ENCODE assay signal across 24 cellular contexts in the genomic region with DNA sequence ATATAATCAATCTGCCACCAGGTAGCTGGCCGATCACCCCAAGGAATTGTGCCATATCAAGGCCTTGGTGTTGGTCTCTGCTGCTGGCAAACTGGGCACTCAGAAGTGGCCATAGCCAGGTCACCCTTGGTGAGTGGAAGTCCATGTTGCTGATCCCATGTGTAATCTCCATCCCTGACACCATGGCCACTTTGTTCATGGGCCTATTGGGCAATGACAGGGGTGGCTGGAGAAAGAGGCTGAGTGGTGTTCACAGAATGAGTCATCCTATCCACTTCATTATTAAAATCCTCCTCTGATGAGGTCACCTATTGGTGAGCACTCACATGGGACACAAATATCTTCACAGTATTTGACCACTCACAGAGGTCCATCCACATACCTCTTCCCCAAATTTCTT. TPM values are rescaled to one million over a fixed set of nuclear protein-coding genes. Genes with fewer than 3 reads are reported as not detected.
A peak's percentile ranks its signal among the peaks of the same experiment; 100 is the strongest.
DNase-seq lines count a peak whose midpoint lies in the region; ATAC-seq and TF ChIP-seq lines count a peak whose summit lies in the region.
"Had no signal": no experiment of that assay in that cellular context is flagged by ENCODE, and none has a peak within 500 bp of the region (broad histone marks: within the 10 kb centered on the region; RNA-seq: fewer than 3 reads in every experiment).

No MANE protein-coding gene starts in this region.

- no peak overlapping the region for H3K27ac ChIP-seq in uterus
- H3K27ac ChIP-seq: cardiac muscle cell, esophagus squamous epithelium, prostate gland, suprapubic skin, VCaP had no signal

- no peak for TF ChIP-seq POLR2A in uterus (IDR thresholded peaks at IDR 0.05)

- no peak for ATAC-seq in GM21515 (IDR thresholded peaks at IDR 0.05; ENCODE audit: unreplicated experiment)

- peak; percentile 75 for DNase-seq in EH (ENCODE audit: low read depth)
- peak; percentile 64 for DNase-seq in M059J (ENCODE audit: low read depth)
- peak; percentile 26 for DNase-seq in choroid plexus epithelial cell (ENCODE audit: low read depth)
- DNase-seq in kidney glomerular epithelial cell (lab: John Stamatoyannopoulos, UW) = peak; percentile 21
- no peak for DNase-seq in uterus
- no peak for DNase-seq in NCI-H1694 treated with DMSO at 0.1 percent for 48 hours (lab: John Stamatoyannopoulos, UW)
- DNase-seq in NCI-H146 treated with DMSO at 0.1 percent for 48 hours (lab: John Stamatoyannopoulos, UW; ENCODE audit: unreplicated experiment) = no peak
- DNase-seq: activated CD4-positive, alpha-beta T cell treated with anti-CD3 and anti-CD28 coated beads, Interleukin-2, amount 50 U/mL, for 48 hours; activated naive CD8-positive, alpha-beta T cell treated with anti-CD3 and anti-CD28 coated beads, Interleukin-2, amount 10 ng/mL, durations not matched to agents 7 days and 5 days; activated T-cell treated with anti-CD3 and anti-CD28 coated beads for 4 hours; esophagus squamous epithelium; GDM1; hypothalamus; mesendoderm; NCI-H1048; NCI-H510A treated with DMSO at 0.1 percent for 48 hours; SHP77; T-helper 1 cell had no signal

- no peaks in the 10 kb centered on the region for H3K36me3 ChIP-seq in uterus
- H3K36me3 ChIP-seq: cardiac muscle cell, esophagus squamous epithelium, prostate gland had no signal

- intact Hi-C loops in uterus (cut with DNase I; ENCODE audit: low total_unique reads) = no loop called here

- no peak overlapping the region for H3K4me3 ChIP-seq in choroid plexus epithelial cell (ENCODE audit: low read depth, low read length)
- H3K4me3 ChIP-seq in uterus = no peak overlapping the region
- H3K4me3 ChIP-seq: cardiac muscle cell, esophagus squamous epithelium, prostate gland, suprapubic skin had no signal

- H3K27me3 ChIP-seq in uterus = no peaks in the 10 kb centered on the region
- H3K27me3 ChIP-seq: cardiac muscle cell, esophagus squamous epithelium, suprapubic skin had no signal

- peaks cover 0 to 5% of the 10 kb centered on the region in 2 donors for H3K9me3 ChIP-seq in uterus
- H3K9me3 ChIP-seq: prostate gland had no signal

- no peak for TF ChIP-seq CTCF in choroid plexus epithelial cell (conservative IDR thresholded peaks at IDR 0.05; ENCODE audit: low read depth, low read length)
- TF ChIP-seq CTCF in uterus (IDR thresholded peaks at IDR 0.05) = no peak

- H3K4me1 ChIP-seq in uterus = no peaks in the 10 kb centered on the region
- H3K4me1 ChIP-seq: esophagus squamous epithelium, prostate gland, suprapubic skin had no signal

RNA-seq across cellular contexts. Expression of a gene that starts 26.7 kb away (rescaled TPM):
- total RNA-seq in M059J (2014; rRNA removed; shearing (Covaris generic)) = 0.10 and 3.8 TPM in 2 replicates
- total RNA-seq in uterus = 1 to 10 TPM in 2 of 4 donors, under 1 TPM in 1, not detected in 1; 0.59 to 5.5 (median 2.9) TPM
- total RNA-seq: kidney epithelial cell had no signal

Comparison
In these comparisons a context has a peak if more than half of its experiments do, and no peak if none do; other contexts are left out.
1. DNase-seq: peak in EH (single experiment), M059J (single experiment), choroid plexus epithelial cell (single experiment) and kidney glomerular epithelial cell (single experiment); none in uterus (0 of 2), NCI-H1694 treated with DMSO at 0.1 percent for 48 hours (single experiment) and NCI-H146 treated with DMSO at 0.1 percent for 48 hours (single experiment).